ENCODE assay signal across 26 cellular contexts in genomic region chr19:616732-617526, GRCh38. TPM values are rescaled to one million over a fixed set of nuclear protein-coding genes. Genes with fewer than 3 reads are reported as not detected.
"Had no signal": no experiment of that assay in that cellular context is flagged by ENCODE, and none has a peak within 500 bp of the region (broad histone marks: within the 10 kb centered on the region; RNA-seq: fewer than 3 reads in every experiment).

No MANE protein-coding gene starts in this region.

- ATAC-seq: activated CD8-positive, alpha-beta T cell treated with anti-CD3 and anti-CD28 coated beads for 36 hours; activated naive CD8-positive, alpha-beta T cell treated with anti-CD3 and anti-CD28 coated beads, Interleukin-2, amount 50 U/mL, for 24 hours; foreskin keratinocyte; left lung; lower lobe of right lung; natural killer cell treated with Interleukin-12 subunit alpha and Interleukin-12 subunit beta and Interleukin-15 and Interleukin-18, amount 100 ng/mL, for 72 hours; right cardiac atrium; stimulated activated effector memory CD8-positive, alpha-beta T cell treated with anti-CD3 and anti-CD28 coated beads, Interleukin-12 subunit alpha, Interleukin-12 subunit beta, amount 100 ng/mL, for 72 hours; stimulated activated naive CD8-positive, alpha-beta T cell treated with anti-CD3 and anti-CD28 coated beads, Interleukin-15, amount 100 ng/mL, for 72 hours had no signal

- H3K27ac ChIP-seq: esophagus muscularis mucosa, foreskin keratinocyte, heart left ventricle, left lung, lower lobe of right lung, uterus had no signal

- H3K27me3 Mint-ChIP-seq: activated CD8-positive, alpha-beta T cell treated with anti-CD3 and anti-CD28 coated beads for 36 hours; activated naive CD8-positive, alpha-beta T cell treated with anti-CD3 and anti-CD28 coated beads, Interleukin-2, amount 50 U/mL, for 24 hours; stimulated activated naive CD8-positive, alpha-beta T cell treated with anti-CD3 and anti-CD28 coated beads, Interleukin-15, amount 100 ng/mL, for 72 hours; type B pancreatic cell had no signal

- H3K27ac Mint-ChIP-seq: activated CD8-positive, alpha-beta T cell treated with anti-CD3 and anti-CD28 coated beads for 36 hours; activated naive CD4-positive, alpha-beta T cell treated with anti-CD3 and anti-CD28 coated beads, Interleukin-2, amount 50 U/mL, for 24 hours; activated naive CD8-positive, alpha-beta T cell treated with anti-CD3 and anti-CD28 coated beads, Interleukin-2, amount 50 U/mL, for 24 hours; activated T-helper 2 cell treated with anti-CD3 and anti-CD28 coated beads, Interferon-gamma antibody, Interleukin-2, Interleukin-4, amounts not matched to agents 10 μg/mL and 5 μg/mL and 100 μg/mL, durations not matched to agents 14 hours and 24 hours and 36 hours; immature natural killer cell; natural killer cell treated with Interleukin-12 subunit alpha and Interleukin-12 subunit beta and Interleukin-15 and Interleukin-18, amount 100 ng/mL, for 72 hours; stimulated activated effector memory CD8-positive, alpha-beta T cell treated with anti-CD3 and anti-CD28 coated beads, Interleukin-12 subunit alpha, Interleukin-12 subunit beta, amount 100 ng/mL, for 72 hours; stimulated activated naive CD8-positive, alpha-beta T cell treated with anti-CD3 and anti-CD28 coated beads, Interleukin-15, amount 100 ng/mL, for 72 hours; type B pancreatic cell had no signal

- H3K4me3 ChIP-seq: left lung, lower lobe of right lung, uterus had no signal

- H3K9me3 Mint-ChIP-seq: activated CD8-positive, alpha-beta T cell treated with anti-CD3 and anti-CD28 coated beads for 36 hours; activated naive CD4-positive, alpha-beta T cell treated with anti-CD3 and anti-CD28 coated beads, Interleukin-2, amount 50 U/mL, for 24 hours; activated naive CD8-positive, alpha-beta T cell treated with anti-CD3 and anti-CD28 coated beads, Interleukin-2, amount 50 U/mL, for 24 hours; activated T-helper 2 cell treated with anti-CD3 and anti-CD28 coated beads, Interferon-gamma antibody, Interleukin-2, Interleukin-4, amounts not matched to agents 10 μg/mL and 5 μg/mL and 100 μg/mL, durations not matched to agents 14 hours and 24 hours and 36 hours; immature natural killer cell; natural killer cell treated with Interleukin-12 subunit alpha and Interleukin-12 subunit beta and Interleukin-15 and Interleukin-18, amount 100 ng/mL, for 72 hours; stimulated activated effector memory CD8-positive, alpha-beta T cell treated with anti-CD3 and anti-CD28 coated beads, Interleukin-12 subunit alpha, Interleukin-12 subunit beta, amount 100 ng/mL, for 72 hours; stimulated activated naive CD8-positive, alpha-beta T cell treated with anti-CD3 and anti-CD28 coated beads, Interleukin-15, amount 100 ng/mL, for 72 hours; type B pancreatic cell had no signal

- DNase-seq: activated CD4-positive, alpha-beta T cell treated with anti-CD3 and anti-CD28 coated beads for 4 hours; activated CD8-positive, alpha-beta T cell treated with anti-CD3 and anti-CD28 coated beads for 36 hours; activated naive CD8-positive, alpha-beta T cell treated with anti-CD3 and anti-CD28 coated beads, Interleukin-2, amount 50 U/mL, for 24 hours; activated T-cell treated with anti-CD3 and anti-CD28 coated beads, Interleukin-2, amount 50 U/mL, for 48 hours; foreskin keratinocyte; heart left ventricle; hypothalamus; immature natural killer cell; left lung; lower lobe of right lung; mesendoderm; posterior cingulate gyrus; stimulated activated CD4-positive, alpha-beta T cell treated with anti-CD3 and anti-CD28 coated beads, Interleukin-4, amount 100 ng/mL, for 24 hours; stimulated activated naive CD8-positive, alpha-beta T cell treated with anti-CD3 and anti-CD28 coated beads, Interleukin-15, amount 100 ng/mL, for 72 hours; uterus had no signal

- H3K4me3 Mint-ChIP-seq: activated CD8-positive, alpha-beta T cell treated with anti-CD3 and anti-CD28 coated beads for 36 hours; activated naive CD4-positive, alpha-beta T cell treated with anti-CD3 and anti-CD28 coated beads, Interleukin-2, amount 50 U/mL, for 24 hours; activated naive CD8-positive, alpha-beta T cell treated with anti-CD3 and anti-CD28 coated beads, Interleukin-2, amount 50 U/mL, for 24 hours; immature natural killer cell; natural killer cell treated with Interleukin-12 subunit alpha and Interleukin-12 subunit beta and Interleukin-15 and Interleukin-18, amount 100 ng/mL, for 72 hours; stimulated activated effector memory CD8-positive, alpha-beta T cell treated with anti-CD3 and anti-CD28 coated beads, Interleukin-12 subunit alpha, Interleukin-12 subunit beta, amount 100 ng/mL, for 72 hours; stimulated activated naive CD8-positive, alpha-beta T cell treated with anti-CD3 and anti-CD28 coated beads, Interleukin-15, amount 100 ng/mL, for 72 hours; type B pancreatic cell had no signal

- H3K36me3 Mint-ChIP-seq: natural killer cell treated with Interleukin-12 subunit alpha and Interleukin-12 subunit beta and Interleukin-15 and Interleukin-18, amount 100 ng/mL, for 72 hours had no signal

RNA-seq across cellular contexts. Expression of gene FGF22, which starts 22.8 kb away (rescaled TPM):
- total RNA-seq: activated T-helper 2 cell treated with anti-CD3 and anti-CD28 coated beads, Interferon-gamma antibody, Interleukin-2, Interleukin-4, amounts not matched to agents 10 μg/mL and 5 μg/mL and 100 μg/mL, durations not matched to agents 14 hours and 24 hours and 36 hours; chondrocyte; endothelial cell of umbilical vein; foreskin keratinocyte; kidney epithelial cell; natural killer cell treated with Interleukin-12 subunit alpha and Interleukin-12 subunit beta and Interleukin-15 and Interleukin-18, amount 100 ng/mL, for 72 hours; skeletal muscle tissue had no signal

RNA-seq across cellular contexts. Expression of gene HCN2, which starts 27.2 kb away (rescaled TPM):
- total RNA-seq: skeletal muscle tissue had no signal
